ENCODE assay signal across 17 cellular contexts in genomic region chr13:76975863-76976262, GRCh38. TPM values are rescaled to one million over a fixed set of nuclear protein-coding genes. Genes with fewer than 3 reads are reported as not detected.
A peak's percentile ranks its signal among the peaks of the same experiment; 100 is the strongest.
DNase-seq lines count a peak whose midpoint lies in the region; ATAC-seq and TF ChIP-seq lines count a peak whose summit lies in the region.
"Had no signal": no experiment of that assay in that cellular context is flagged by ENCODE, and none has a peak within 500 bp of the region (broad histone marks: within the 10 kb centered on the region; RNA-seq: fewer than 3 reads in every experiment).

No MANE protein-coding gene starts in this region.

- peak overlapping the region; percentile 76 for H3K27ac Mint-ChIP-seq in type B pancreatic cell
- H3K27ac Mint-ChIP-seq: GM23338, H9, IgD-negative memory B cell had no signal

- dilution Hi-C loops in mammary epithelial cell (cut with HindIII; ENCODE audit: low sequenced_read_pairs) = no loop called here

- H3F3A ChIP-seq in PC-9 (ENCODE audit: insufficient read depth, low read depth) = peaks cover 16% of the 10 kb centered on the region; the same call in 1 of the 2 replicates

- peaks cover 5% of the 10 kb centered on the region for H3K9me3 Mint-ChIP-seq in type B pancreatic cell
- H3K9me3 Mint-ChIP-seq: CD8-positive, alpha-beta T cell; GM23338; H9; IgD-negative memory B cell had no signal

- TF ChIP-seq CTCF in PC-9 (conservative IDR thresholded peaks at IDR 0.05) (no peak), mammary epithelial cell (conservative IDR thresholded peaks at IDR 0.05 in 1 of 2, IDR thresholded peaks at IDR 0.05 in 1 of 2; ENCODE audit: extremely low read depth in 1 of 2, insufficient read depth in 1 of 2, low read depth in 1 of 2, low read length in 2 of 2) (peak; percentile 3 to 10), type B pancreatic cell (conservative IDR thresholded peaks at IDR 0.05) (peak; percentile 19)

- H3K4me3 ChIP-seq in PC-9 = no peak overlapping the region
- H3K4me3 ChIP-seq in mammary epithelial cell (replicated peaks in 1 of 3; ENCODE audit: insufficient read depth in 1 of 3, low read depth in 2 of 3, low read length in 3 of 3) = no peak overlapping the region
- H3K4me3 ChIP-seq: A549, GM23338 had no signal

- H3K4me1 Mint-ChIP-seq in type B pancreatic cell (ENCODE audit: unreplicated experiment) = peaks cover 39% of the 10 kb centered on the region

- H4K20me1 ChIP-seq in PC-9 (ENCODE audit: insufficient read depth) (no peaks in the 10 kb centered on the region), mammary epithelial cell (ENCODE audit: insufficient read depth, low read length) (no peaks in the 10 kb centered on the region)

- H3K4me2 ChIP-seq in PC-9 (peak overlapping the region; percentile 51; the same call in 1 of the 2 replicates), mammary epithelial cell (ENCODE audit: insufficient read depth, low read depth, low read length) (peak overlapping the region; percentile 75)
- H3K4me2 ChIP-seq: A549, GM23338 had no signal

- H3K27me3 ChIP-seq in PC-9 (ENCODE audit: insufficient read depth, low read depth) (0 out of 2 replicates have a peak, but pooled peaks cover 5% of the 10 kb centered on the region), mammary epithelial cell (ENCODE audit: insufficient read depth, low read length) (no peaks in the 10 kb centered on the region)

- H3K4me1 ChIP-seq in PC-9 (replicated peaks; ENCODE audit: insufficient read depth) (peaks cover 14% of the 10 kb centered on the region), mammary epithelial cell (ENCODE audit: insufficient read depth, low read length) (peaks cover 23% of the 10 kb centered on the region)
- H3K4me1 ChIP-seq: A549 had no signal

- H3K9me3 ChIP-seq in PC-9 (ENCODE audit: insufficient read depth, low read depth) (no peaks in the 10 kb centered on the region), mammary epithelial cell (replicated peaks; ENCODE audit: insufficient read depth, low read length) (no peaks in the 10 kb centered on the region)
- H3K9me3 ChIP-seq: A549, BE2C had no signal

- peak; percentile 29 for ATAC-seq in esophagus mucosa
- ATAC-seq in HG03025 (IDR thresholded peaks at IDR 0.05; ENCODE audit: low FRiP score, unreplicated experiment) = no peak
- no peak for ATAC-seq in GM19455 (IDR thresholded peaks at IDR 0.05; ENCODE audit: unreplicated experiment)
- ATAC-seq: A549, GM23338 had no signal

- no peaks in the 10 kb centered on the region for H3K79me2 ChIP-seq in PC-9 (ENCODE audit: low read depth)
- no peaks in the 10 kb centered on the region for H3K79me2 ChIP-seq in mammary epithelial cell (ENCODE audit: insufficient read depth, low read length)

- H3K4me3 Mint-ChIP-seq in type B pancreatic cell = no peak overlapping the region
- H3K4me3 Mint-ChIP-seq: GM23338, H9, IgD-negative memory B cell had no signal

- BruUV-seq in PC-9 (replicated peaks; lab: Mats Ljungman, UMichigan) (no TSS peak), mammary epithelial cell (replicated peaks; lab: Mats Ljungman, UMichigan) (no TSS peak)

- CTCF ChIA-PET in PC-9 (lab: Charles Lee) = no interaction called here
- CTCF ChIA-PET in mammary epithelial cell (lab: Charles Lee; ENCODE audit: low non-redundant PET) = no interaction called here

- intact Hi-C loops in PC-9 (cut with micrococcal nuclease; ENCODE audit: unreplicated experiment) = loop anchor here (10.0 kb wide), 1 partner anchor 71 kb away; no protein-coding TSS in a partner anchor
- intact Hi-C loops in mammary epithelial cell (cut with micrococcal nuclease) = no loop called here

- DNase-seq in PC-9 (no peak), mammary epithelial cell (peak; percentile 74), type B pancreatic cell (ENCODE audit: extremely low spot score, unreplicated experiment) (no peak)
- DNase-seq: BE2C, COR-L47, GF-D8, H9 had no signal

- peaks cover 16% of the 10 kb centered on the region for H3K27me3 Mint-ChIP-seq in type B pancreatic cell

- H3K27ac ChIP-seq in PC-9 = no peak overlapping the region
- peak overlapping the region; percentile 41 for H3K27ac ChIP-seq in mammary epithelial cell (ENCODE audit: insufficient read depth, low read depth, low read length)
- H3K27ac ChIP-seq: A549, C4-2B had no signal

- H3K9me2 ChIP-seq in PC-9 (ENCODE audit: insufficient read depth) = no peaks in the 10 kb centered on the region

- H3K36me3 ChIP-seq in PC-9 (ENCODE audit: low read depth) = no peaks in the 10 kb centered on the region
- no peaks in the 10 kb centered on the region for H3K36me3 ChIP-seq in mammary epithelial cell (ENCODE audit: insufficient read depth, low read length)
- H3K36me3 ChIP-seq: BE2C had no signal

- H3K9ac ChIP-seq in mammary epithelial cell (ENCODE audit: insufficient read depth, low read length) = no peak overlapping the region

- POLR2A ChIA-PET in PC-9 (lab: Charles Lee; ENCODE audit: unreplicated experiment) = no interaction called here

- H3K36me3 Mint-ChIP-seq in type B pancreatic cell = no peaks in the 10 kb centered on the region
- H3K36me3 Mint-ChIP-seq: CD8-positive, alpha-beta T cell had no signal

- 47% methylated on average over 6 of the region's 6 CpGs for WGBS in mammary epithelial cell (ENCODE audit: low coverage, missing lambda C conversion rate)

- H2AFZ ChIP-seq in PC-9 = no peak overlapping the region
- peak overlapping the region; percentile 74 for H2AFZ ChIP-seq in mammary epithelial cell (ENCODE audit: low read depth, low read length)
- H2AFZ ChIP-seq: GM23338 had no signal

- in situ Hi-C loops in mammary epithelial cell (cut with MboI; ENCODE audit: low sequenced_read_pairs in 2 of 2) = no loop called here

RNA-seq across cellular contexts. Expression of gene CLN5, which starts 16.0 kb away (rescaled TPM):
- 9.2 and 10.7 TPM in 2 replicates for total RNA-seq in PC-9 (2021)
- total RNA-seq in mammary epithelial cell = 10 to 100 TPM; 24.0 to 45.8 TPM
- polyA plus RNA-seq in mammary epithelial cell = 16.9 TPM
- 12.3 TPM for polyA minus RNA-seq in mammary epithelial cell
- 12.9 TPM for total RNA-seq in esophagus mucosa
- 24.9 and 25.6 TPM in 2 replicates for total RNA-seq in type B pancreatic cell (ENCODE audit: low replicate concordance)

RNA-seq across cellular contexts. Expression of gene ACOD1, which starts 27.6 kb away (rescaled TPM):
- not detected in 2 replicates for total RNA-seq in PC-9 (2021)
- total RNA-seq in mammary epithelial cell = not detected
- polyA plus RNA-seq in mammary epithelial cell = not detected
- not detected for polyA minus RNA-seq in mammary epithelial cell
- total RNA-seq in esophagus mucosa = not detected
- total RNA-seq in type B pancreatic cell (ENCODE audit: low replicate concordance) = not detected in 2 replicates
- total RNA-seq: CD8-positive, alpha-beta T cell; GM23338; H9; HT1080 had no signal
- polyA plus RNA-seq: A549, AG04450, GM23338, IgD-negative memory B cell had no signal

RNA-seq across cellular contexts. Expression of gene FBXL3, which starts 51.1 kb away (rescaled TPM):
- 20.3 and 22.0 TPM in 2 replicates for total RNA-seq in PC-9 (2021)
- total RNA-seq in mammary epithelial cell = 10 to 100 TPM; 31.9 to 44.8 TPM
- 15.7 TPM for polyA plus RNA-seq in mammary epithelial cell
- 26.4 TPM for polyA minus RNA-seq in mammary epithelial cell
- 26.1 TPM for total RNA-seq in esophagus mucosa
- 28.7 and 36.6 TPM in 2 replicates for total RNA-seq in type B pancreatic cell (ENCODE audit: low replicate concordance)
